Comparison of ENCODE assay signal across 19 cellular contexts in genomic region chr2:112661656-112662305, GRCh38. TPM values are rescaled to one million over a fixed set of nuclear protein-coding genes. Genes with fewer than 3 reads are reported as not detected.
A peak's percentile ranks its signal among the peaks of the same experiment; 100 is the strongest.
DNase-seq lines count a peak whose midpoint lies in the region; ATAC-seq, FAIRE-seq and TF ChIP-seq lines count a peak whose summit lies in the region.
"Had no signal": no experiment of that assay in that cellular context is flagged by ENCODE, and none has a peak within 500 bp of the region (broad histone marks: within the 10 kb centered on the region; RNA-seq: fewer than 3 reads in every experiment).

No MANE protein-coding gene starts in this region.

- TF ChIP-seq CTCF in bronchial epithelial cell (IDR thresholded peaks at IDR 0.05; ENCODE audit: insufficient read depth, low read length, severe bottlenecking) (no peak), lower lobe of right lung (IDR thresholded peaks at IDR 0.05) (no peak), tibial artery (IDR thresholded peaks at IDR 0.05) (no peak)

- H3K27me3 ChIP-seq in bronchial epithelial cell (ENCODE audit: control insufficient read depth, insufficient read depth, low read length) = no peaks in the 10 kb centered on the region
- H3K27me3 ChIP-seq in lower lobe of right lung (ENCODE audit: low read depth) = no peaks in the 10 kb centered on the region
- no peaks in the 10 kb centered on the region for H3K27me3 ChIP-seq in tibial artery
- H3K27me3 ChIP-seq: adrenal gland, tibial nerve had no signal

- no peak overlapping the region for H3K4me3 ChIP-seq in bronchial epithelial cell (ENCODE audit: low read depth, low read length)
- H3K4me3 ChIP-seq in lower lobe of right lung = no peak overlapping the region
- H3K4me3 ChIP-seq in tibial artery = no peak overlapping the region
- H3K4me3 ChIP-seq: adrenal gland, tibial nerve had no signal

- intact Hi-C loops in lower lobe of right lung (cut with DNase I) (no loop called here), tibial artery (cut with DNase I; ENCODE audit: low total_unique reads) (no loop called here)

- ATAC-seq in lower lobe of right lung = peak; percentile 21 to 22

- H3K36me3 ChIP-seq in bronchial epithelial cell (ENCODE audit: control insufficient read depth, insufficient read depth, low read length) (peaks cover 12% of the 10 kb centered on the region), lower lobe of right lung (peaks cover 89% of the 10 kb centered on the region), tibial artery (peaks cover 72 to 86% (median 84%) of the 10 kb centered on the region in 3 donors)

- H3K27ac ChIP-seq in lower lobe of right lung = no peak overlapping the region
- H3K27ac ChIP-seq in tibial artery = no peak overlapping the region
- H3K27ac ChIP-seq: adrenal gland, tibial nerve had no signal

- peak; percentile 2 for DNase-seq in DMS153 (lab: John Stamatoyannopoulos, UW)
- no peak for DNase-seq in DMS153 treated with DMSO at 0.1 percent for 48 hours (lab: John Stamatoyannopoulos, UW; ENCODE audit: unreplicated experiment)
- DNase-seq in NCI-H146 treated with DMSO at 0.1 percent for 48 hours (lab: John Stamatoyannopoulos, UW; ENCODE audit: unreplicated experiment) = peak; percentile 19
- peak; percentile 46 for DNase-seq in bronchial epithelial cell (ENCODE audit: low read depth)
- DNase-seq in lower lobe of right lung = no peak
- DNase-seq in SKM-1 treated with dmso at 0.1 percent for 144 hours (lab: John Stamatoyannopoulos, UW; ENCODE audit: unreplicated experiment) = no peak
- no peak for DNase-seq in tibial artery
- DNase-seq in GOT3 (lab: John Stamatoyannopoulos, UW) = no peak
- DNase-seq: 8988T; activated CD8-positive, alpha-beta memory T cell treated with anti-CD3 and anti-CD28 coated beads, Interleukin-2, amount 50 U/mL, for 4 hours; adrenal gland; NCI-H187 treated with DMSO at 0.1 percent for 48 hours; nucleus accumbens; stimulated activated CD4-positive, alpha-beta T cell treated with anti-CD3 and anti-CD28 coated beads, Interleukin-4, amount 100 ng/mL, for 4 hours; T-helper 2 cell had no signal

- no peak for FAIRE-seq in bronchial epithelial cell (lab: Jason Lieb, UNC)
- FAIRE-seq: keratinocyte had no signal

- H3K9me3 ChIP-seq in lower lobe of right lung (no peaks in the 10 kb centered on the region), tibial artery (no peaks in the 10 kb centered on the region)
- H3K9me3 ChIP-seq: adrenal gland, tibial nerve had no signal

- H3K4me1 ChIP-seq in lower lobe of right lung (peaks cover 12% of the 10 kb centered on the region), tibial artery (peaks cover 0 to 2% (median 0%) of the 10 kb centered on the region in 4 donors)
- H3K4me1 ChIP-seq: adrenal gland, tibial nerve had no signal

RNA-seq across cellular contexts. Expression of gene SLC20A1, which starts 16.0 kb away (rescaled TPM):
- total RNA-seq in bronchial epithelial cell = 47.7 and 63.4 TPM in 2 replicates
- 43.5 TPM for total RNA-seq in lower lobe of right lung

RNA-seq across cellular contexts. Expression of gene NT5DC4, which starts 59.0 kb away (rescaled TPM):
- total RNA-seq in bronchial epithelial cell (not detected in 2 replicates), lower lobe of right lung (0.53 TPM)
- total RNA-seq: cerebellum, LHCN-M2, tibial nerve had no signal

Comparison
In these comparisons a context has a peak if more than half of its experiments do, and no peak if none do; other contexts are left out.
1. DNase-seq: peak in DMS153 (single experiment), NCI-H146 treated with DMSO at 0.1 percent for 48 hours (single experiment) and bronchial epithelial cell (single experiment); none in DMS153 treated with DMSO at 0.1 percent for 48 hours (single experiment), lower lobe of right lung (single experiment), SKM-1 treated with dmso at 0.1 percent for 144 hours (single experiment), tibial artery (0 of 2) and GOT3 (single experiment).